8 cellular contexts compared by ENCODE assay signal in the genomic region with DNA sequence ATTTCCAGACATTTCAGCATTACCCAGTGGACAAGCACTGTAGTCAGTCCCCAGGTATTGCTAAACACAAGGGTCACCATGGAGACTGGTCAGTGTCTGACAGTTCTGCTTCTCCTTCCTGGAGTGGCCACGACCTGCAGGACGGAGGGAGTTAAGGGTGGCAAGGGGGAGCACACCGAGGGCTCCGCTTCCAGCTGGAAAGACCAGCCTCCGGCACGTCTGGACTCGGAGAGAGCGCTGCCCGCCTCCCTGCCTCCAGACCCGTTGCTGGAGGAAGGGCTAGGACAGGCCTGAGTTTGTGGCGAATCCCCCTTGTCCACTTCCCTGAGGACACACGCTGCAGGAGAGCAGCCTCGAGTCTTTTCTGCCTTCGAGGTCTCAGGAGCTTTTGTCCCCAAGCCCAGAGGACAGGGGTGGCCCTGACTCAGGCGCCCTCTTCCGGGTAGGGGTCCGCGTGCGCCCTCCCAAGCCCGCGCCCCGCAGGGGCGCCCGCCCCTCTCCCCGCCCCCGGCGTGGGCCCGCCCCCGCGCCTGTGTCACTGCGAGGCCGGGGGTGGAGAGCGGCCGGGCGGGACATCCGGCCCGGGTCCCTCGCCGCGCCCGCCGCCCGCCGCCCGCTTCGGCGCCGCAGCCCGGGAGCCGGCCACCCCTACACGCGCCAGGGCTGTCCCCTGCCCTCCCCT.
DNase-seq lines count a peak whose midpoint lies in the region; ATAC-seq lines count a peak whose summit lies in the region.

A gene with protein sequence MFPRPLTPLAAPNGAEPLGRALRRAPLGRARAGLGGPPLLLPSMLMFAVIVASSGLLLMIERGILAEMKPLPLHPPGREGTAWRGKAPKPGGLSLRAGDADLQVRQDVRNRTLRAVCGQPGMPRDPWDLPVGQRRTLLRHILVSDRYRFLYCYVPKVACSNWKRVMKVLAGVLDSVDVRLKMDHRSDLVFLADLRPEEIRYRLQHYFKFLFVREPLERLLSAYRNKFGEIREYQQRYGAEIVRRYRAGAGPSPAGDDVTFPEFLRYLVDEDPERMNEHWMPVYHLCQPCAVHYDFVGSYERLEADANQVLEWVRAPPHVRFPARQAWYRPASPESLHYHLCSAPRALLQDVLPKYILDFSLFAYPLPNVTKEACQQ (plus strand): TSS at position 562 of the 682 bp plus-strand sequence. CDS start 230 bp downstream, outside the sequence.

- DNase-seq in ELR (ENCODE audit: low read depth) (peak; percentile 59), NCI-H1048 (lab: John Stamatoyannopoulos, UW) (peak; percentile 27), cerebellar cortex (ENCODE audit: low spot score) (peak; percentile 61), islet precursor cell (peak; percentile 86), GOT3 (lab: John Stamatoyannopoulos, UW) (no peak)
- peak; percentile 13 to 44 (median 34) for DNase-seq in activated CD4-positive, CD25-positive, alpha-beta regulatory T cell (lab: John Stamatoyannopoulos, UW)
- DNase-seq in stimulated activated CD4-positive, alpha-beta T cell treated with anti-CD3 and anti-CD28 coated beads, Interleukin-15, amount 100 ng/mL, for 24 hours: peak; percentile 71

- ATAC-seq in GM21786 (IDR thresholded peaks at IDR 0.05; ENCODE audit: unreplicated experiment): peak; percentile 44
